ENCODE assay signal across 19 cellular contexts in genomic region chr15:44695274-44695673, GRCh38. TPM values are rescaled to one million over a fixed set of nuclear protein-coding genes. Genes with fewer than 3 reads are reported as not detected.
"Had no signal": no experiment of that assay in that cellular context is flagged by ENCODE, and none has a peak within 500 bp of the region (broad histone marks: within the 10 kb centered on the region; RNA-seq: fewer than 3 reads in every experiment).

No MANE protein-coding gene starts in this region.

- H3K4me1 Mint-ChIP-seq: neural crest cell had no signal

- H3K9me3 Mint-ChIP-seq: activated B cell treated with CpG ODN at 0.5 μM for 24 hours, type B pancreatic cell had no signal

- H3K27ac ChIP-seq: colonic mucosa, gastrocnemius medialis, heart right ventricle, left ventricle myocardium inferior, right lobe of liver had no signal

- H3K9me3 ChIP-seq: colonic mucosa, gastrocnemius medialis, right lobe of liver had no signal

- H3K36me3 ChIP-seq: colonic mucosa, gastrocnemius medialis, heart right ventricle, left ventricle myocardium inferior, right lobe of liver had no signal

- H3K4me3 Mint-ChIP-seq: activated B cell treated with CpG ODN at 0.5 μM for 24 hours; activated CD4-positive, alpha-beta T cell treated with anti-CD3 and anti-CD28 coated beads, Interleukin-2, amount 10 ng/mL, durations not matched to agents 7 days and 5 days; neural crest cell; T-helper 1 cell treated with Interleukin-12 subunit alpha and Interleukin-12 subunit beta and Interleukin-4 antibody, amounts not matched to agents 30 μg/mL and 1 μg/mL, for 36 hours; type B pancreatic cell had no signal

- H3K27me3 Mint-ChIP-seq: activated B cell treated with CpG ODN at 0.5 μM for 24 hours, progenitor cell of endocrine pancreas had no signal

- H3K36me3 Mint-ChIP-seq: type B pancreatic cell had no signal

- H3K4me1 ChIP-seq: colonic mucosa, gastrocnemius medialis, heart right ventricle, left ventricle myocardium inferior, right lobe of liver had no signal

- ATAC-seq: gastrocnemius medialis, heart right ventricle, right lobe of liver had no signal

- H3K4me3 ChIP-seq: colonic mucosa, gastrocnemius medialis, heart right ventricle, left ventricle myocardium inferior, right lobe of liver had no signal

- H3K27me3 ChIP-seq: colonic mucosa, heart right ventricle, right lobe of liver had no signal

- DNase-seq: activated B cell treated with CpG ODN at 0.5 μM for 24 hours; activated CD4-positive, alpha-beta T cell treated with anti-CD3 and anti-CD28 coated beads, Interleukin-2, amount 10 ng/mL, durations not matched to agents 7 days and 5 days; activated CD8-positive, alpha-beta memory T cell treated with anti-CD3 and anti-CD28 coated beads for 24 hours; activated naive CD4-positive, alpha-beta T cell treated with Interleukin-2 at 50 U/mL for 16 hours; colonic mucosa; effector CD4-positive, alpha-beta T cell; gastrocnemius medialis; heart right ventricle; left ventricle myocardium inferior; mesenchymal stem cell; right lobe of liver; stimulated activated CD4-positive, alpha-beta T cell treated with anti-CD3 and anti-CD28 coated beads, Interleukin-2, amount 100 ng/mL, for 24 hours; stimulated activated naive CD4-positive, alpha-beta T cell treated with Interleukin-2 at 50 U/mL for 16 hours had no signal

- H3K27ac Mint-ChIP-seq: activated B cell treated with CpG ODN at 0.5 μM for 24 hours; activated CD4-positive, alpha-beta T cell treated with anti-CD3 and anti-CD28 coated beads, Interleukin-2, amount 10 ng/mL, durations not matched to agents 7 days and 5 days; progenitor cell of endocrine pancreas; T-helper 1 cell treated with Interleukin-12 subunit alpha and Interleukin-12 subunit beta and Interleukin-4 antibody, amounts not matched to agents 30 μg/mL and 1 μg/mL, for 36 hours; type B pancreatic cell had no signal

- FAIRE-seq: endothelial cell of umbilical vein, keratinocyte had no signal

RNA-seq across cellular contexts. Expression of gene PATL2, which starts 15.8 kb away (rescaled TPM):
- total RNA-seq: endothelial cell of umbilical vein, progenitor cell of endocrine pancreas had no signal
